Comparison of ENCODE assay signal across 8 cellular contexts in genomic region chr3:140863481-140864084, GRCh38.
DNase-seq lines count a peak whose midpoint lies in the region; ATAC-seq and TF ChIP-seq lines count a peak whose summit lies in the region.

No MANE protein-coding gene starts in this region.

- H3K4me3 Mint-ChIP-seq in stimulated activated naive B cell treated with anti-CD40 and anti-IgM and Interleukin-4, amounts not matched to agents 10 μg/mL and 1 μg/mL and 100 μg/mL, for 72 hours, result no peak overlapping the region

- H3K4me3 ChIP-seq in BJ (ENCODE audit: low read depth, low read length), result no peak overlapping the region

- POLR2A ChIA-PET in BJ (lab: Charles Lee), result no interaction called here

- H3K27me3 ChIP-seq in BJ (ENCODE audit: control insufficient read depth, insufficient read depth, low read length), result no peaks in the 10 kb centered on the region

- ATAC-seq in left lobe of liver (peak; percentile 74), HG03457 (IDR thresholded peaks at IDR 0.05; ENCODE audit: unreplicated experiment) (no peak)
- peak; percentile 53 to 61 for ATAC-seq in stimulated activated naive B cell treated with anti-CD40 and anti-IgM and Interleukin-4, amounts not matched to agents 10 μg/mL and 1 μg/mL and 100 μg/mL, for 72 hours (replicated peaks)

- H3K4me1 Mint-ChIP-seq in stimulated activated naive B cell treated with anti-CD40 and anti-IgM and Interleukin-4, amounts not matched to agents 10 μg/mL and 1 μg/mL and 100 μg/mL, for 72 hours, result peaks cover 0 to 5% of the 10 kb centered on the region in 2 donors

- DNase-seq in BJ (ENCODE audit: low read depth) (peak; percentile 4), GM19240 (ENCODE audit: insufficient read length, low spot score) (peak; percentile 29), NCI-H1092 treated with DMSO at 0.1 percent for 48 hours (lab: John Stamatoyannopoulos, UW) (peak; percentile 35), SKM-1 (lab: John Stamatoyannopoulos, UW; ENCODE audit: unreplicated experiment) (peak; percentile 45), left lobe of liver (ENCODE audit: low spot score) (peak; percentile 47)
- peak; percentile 3 for DNase-seq in central memory CD4-positive, alpha-beta T cell
- DNase-seq in stimulated activated naive B cell treated with anti-CD40 and anti-IgM and Interleukin-4, amounts not matched to agents 10 μg/mL and 1 μg/mL and 100 μg/mL, for 72 hours, result peak; percentile 35

- no peaks in the 10 kb centered on the region for H3K36me3 Mint-ChIP-seq in stimulated activated naive B cell treated with anti-CD40 and anti-IgM and Interleukin-4, amounts not matched to agents 10 μg/mL and 1 μg/mL and 100 μg/mL, for 72 hours

- peak; percentile 41 for TF ChIP-seq CTCF in BJ (IDR thresholded peaks at IDR 0.05; ENCODE audit: insufficient read depth, low read depth, low read length)

- H3K27ac Mint-ChIP-seq in stimulated activated naive B cell treated with anti-CD40 and anti-IgM and Interleukin-4, amounts not matched to agents 10 μg/mL and 1 μg/mL and 100 μg/mL, for 72 hours, result no peak overlapping the region

- peaks cover 0 to 2% of the 10 kb centered on the region in 2 donors for H3K9me3 Mint-ChIP-seq in stimulated activated naive B cell treated with anti-CD40 and anti-IgM and Interleukin-4, amounts not matched to agents 10 μg/mL and 1 μg/mL and 100 μg/mL, for 72 hours

- peaks cover 16 to 17% of the 10 kb centered on the region in 2 donors for H3K27me3 Mint-ChIP-seq in stimulated activated naive B cell treated with anti-CD40 and anti-IgM and Interleukin-4, amounts not matched to agents 10 μg/mL and 1 μg/mL and 100 μg/mL, for 72 hours

- CTCF ChIA-PET in BJ (lab: Yijun Ruan, JAX), result interaction anchor here (0.6 to 1.8 kb wide), 5 partner anchors 8 to 928 kb away, joined by 3 to 5 read pairs (median 3); no protein-coding TSS in a partner anchor

- H3K36me3 ChIP-seq in BJ (ENCODE audit: control insufficient read depth, insufficient read depth, low read length), result no peaks in the 10 kb centered on the region
